1 cellular context compared by ENCODE assay signal in the genomic region with DNA sequence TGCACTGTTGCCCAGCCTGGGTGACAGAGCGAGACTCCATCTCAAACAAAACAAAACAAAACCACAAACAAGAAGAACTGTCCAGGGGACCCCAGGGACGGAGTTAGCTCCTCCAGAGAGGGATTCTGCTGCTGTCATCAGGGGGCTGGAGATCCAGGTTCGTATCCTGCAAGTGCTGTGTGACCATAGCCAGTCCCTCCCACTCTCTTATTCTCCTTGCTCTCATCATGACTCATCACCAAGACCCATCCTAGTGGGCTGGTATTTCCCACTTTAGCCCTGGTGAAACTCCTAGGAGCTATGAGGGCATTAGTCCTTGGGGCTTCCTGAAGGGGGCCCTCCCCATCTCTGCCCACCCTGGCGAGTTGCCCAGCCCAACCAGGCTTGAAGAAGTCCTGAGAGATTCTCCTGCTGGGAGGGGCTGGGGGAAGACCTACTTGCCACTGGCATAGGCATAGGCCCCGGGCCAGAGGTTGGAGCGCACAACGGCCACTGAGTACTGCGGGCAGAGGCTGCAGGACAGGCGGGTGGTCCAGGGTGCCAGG.
TF ChIP-seq lines count a peak whose summit lies in the region.

No MANE protein-coding gene starts in this region.

TF ChIP-seq in SK-N-SH, 30 proteins besides CTCF, POLR2A, EP300 and RAD21 (continued from another document):
- TF ChIP-seq, protein P1, sequence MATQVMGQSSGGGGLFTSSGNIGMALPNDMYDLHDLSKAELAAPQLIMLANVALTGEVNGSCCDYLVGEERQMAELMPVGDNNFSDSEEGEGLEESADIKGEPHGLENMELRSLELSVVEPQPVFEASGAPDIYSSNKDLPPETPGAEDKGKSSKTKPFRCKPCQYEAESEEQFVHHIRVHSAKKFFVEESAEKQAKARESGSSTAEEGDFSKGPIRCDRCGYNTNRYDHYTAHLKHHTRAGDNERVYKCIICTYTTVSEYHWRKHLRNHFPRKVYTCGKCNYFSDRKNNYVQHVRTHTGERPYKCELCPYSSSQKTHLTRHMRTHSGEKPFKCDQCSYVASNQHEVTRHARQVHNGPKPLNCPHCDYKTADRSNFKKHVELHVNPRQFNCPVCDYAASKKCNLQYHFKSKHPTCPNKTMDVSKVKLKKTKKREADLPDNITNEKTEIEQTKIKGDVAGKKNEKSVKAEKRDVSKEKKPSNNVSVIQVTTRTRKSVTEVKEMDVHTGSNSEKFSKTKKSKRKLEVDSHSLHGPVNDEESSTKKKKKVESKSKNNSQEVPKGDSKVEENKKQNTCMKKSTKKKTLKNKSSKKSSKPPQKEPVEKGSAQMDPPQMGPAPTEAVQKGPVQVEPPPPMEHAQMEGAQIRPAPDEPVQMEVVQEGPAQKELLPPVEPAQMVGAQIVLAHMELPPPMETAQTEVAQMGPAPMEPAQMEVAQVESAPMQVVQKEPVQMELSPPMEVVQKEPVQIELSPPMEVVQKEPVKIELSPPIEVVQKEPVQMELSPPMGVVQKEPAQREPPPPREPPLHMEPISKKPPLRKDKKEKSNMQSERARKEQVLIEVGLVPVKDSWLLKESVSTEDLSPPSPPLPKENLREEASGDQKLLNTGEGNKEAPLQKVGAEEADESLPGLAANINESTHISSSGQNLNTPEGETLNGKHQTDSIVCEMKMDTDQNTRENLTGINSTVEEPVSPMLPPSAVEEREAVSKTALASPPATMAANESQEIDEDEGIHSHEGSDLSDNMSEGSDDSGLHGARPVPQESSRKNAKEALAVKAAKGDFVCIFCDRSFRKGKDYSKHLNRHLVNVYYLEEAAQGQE (IDR thresholded peaks at IDR 0.05; ENCODE audit: low read depth, low read length) = no peak
TF ChIP-seq in SK-N-SH: peak in this region for 1.
